18 cellular contexts compared by ENCODE assay signal in genomic region chr4:39083164-39083563, GRCh38. TPM values are rescaled to one million over a fixed set of nuclear protein-coding genes. Genes with fewer than 3 reads are reported as not detected.
DNase-seq lines count a peak whose midpoint lies in the region; ATAC-seq and TF ChIP-seq lines count a peak whose summit lies in the region.
"Had no signal": no experiment of that assay in that cellular context is flagged by ENCODE, and none has a peak within 500 bp of the region (broad histone marks: within the 10 kb centered on the region; RNA-seq: fewer than 3 reads in every experiment).

No MANE protein-coding gene starts in this region.

- peaks cover 7% of the 10 kb centered on the region for H3K36me3 Mint-ChIP-seq in endothelial cell (ENCODE audit: low read depth, unreplicated experiment)
- H3K36me3 Mint-ChIP-seq in CD4-positive, alpha-beta T cell (ENCODE audit: low read depth), result peaks cover 63% of the 10 kb centered on the region

- no peak overlapping the region for H3K4me3 Mint-ChIP-seq in endothelial cell (ENCODE audit: unreplicated experiment)
- H3K4me3 Mint-ChIP-seq in CD4-positive, alpha-beta T cell, result no peak overlapping the region
- H3K4me3 Mint-ChIP-seq: naive thymus-derived CD8-positive, alpha-beta T cell had no signal

- BruUV-seq in A673 (replicated peaks; lab: Mats Ljungman, UMichigan), result no TSS peak

- ATAC-seq in CD4-positive, alpha-beta T cell (ENCODE audit: poor library complexity), result no peak
- ATAC-seq in GM21786 (IDR thresholded peaks at IDR 0.05; ENCODE audit: unreplicated experiment), result no peak
- ATAC-seq: gastrocnemius medialis; naive thymus-derived CD8-positive, alpha-beta T cell; stimulated activated naive CD8-positive, alpha-beta T cell treated with anti-CD3 and anti-CD28 coated beads, Interleukin-15, Interleukin-2, amounts not matched to agents 100 U/mL and 50 U/mL, for 24 hours; upper lobe of right lung had no signal

- H3K9me3 Mint-ChIP-seq in endothelial cell (ENCODE audit: unreplicated experiment), result no peaks in the 10 kb centered on the region
- H3K9me3 Mint-ChIP-seq in CD4-positive, alpha-beta T cell, result no peaks in the 10 kb centered on the region
- H3K9me3 Mint-ChIP-seq: naive thymus-derived CD8-positive, alpha-beta T cell had no signal

- no peaks in the 10 kb centered on the region for H3K27me3 ChIP-seq in A673 (replicated peaks; ENCODE audit: insufficient read depth, low read depth, low read length, poor library complexity)
- H3K27me3 ChIP-seq in CD4-positive, alpha-beta T cell (ENCODE audit: control insufficient read depth, insufficient read depth, low read length), result no peaks in the 10 kb centered on the region
- H3K27me3 ChIP-seq: gastrocnemius medialis, upper lobe of right lung had no signal

- H3K9me3 ChIP-seq in A673 (ENCODE audit: low read depth, low read length, poor library complexity, severe bottlenecking), result no peaks in the 10 kb centered on the region
- H3K9me3 ChIP-seq in CD4-positive, alpha-beta T cell (ENCODE audit: control insufficient read depth, low read length), result no peaks in the 10 kb centered on the region
- H3K9me3 ChIP-seq: gastrocnemius medialis, upper lobe of right lung had no signal

- intact Hi-C loops in A673 (cut with micrococcal nuclease; ENCODE audit: unreplicated experiment), result no loop called here
- intact Hi-C loops in CD4-positive, alpha-beta T cell (cut with DNase I, micrococcal nuclease), result no loop called here

- H3K4me1 Mint-ChIP-seq in endothelial cell (ENCODE audit: unreplicated experiment), result no peaks in the 10 kb centered on the region
- H3K4me1 Mint-ChIP-seq in CD4-positive, alpha-beta T cell (ENCODE audit: low read depth), result no peaks in the 10 kb centered on the region

- H3K4me1 ChIP-seq in A673 (ENCODE audit: insufficient read depth, low read length, poor library complexity, severe bottlenecking), result no peaks in the 10 kb centered on the region
- H3K4me1 ChIP-seq: upper lobe of right lung had no signal

- CTCF ChIA-PET in A673 (lab: Charles Lee), result no interaction called here
- CTCF ChIA-PET in RWPE1 (lab: Yijun Ruan, JAX), result no interaction called here
- CTCF ChIA-PET in CD4-positive, alpha-beta T cell (lab: Charles Lee), result no interaction called here

- H3K27ac ChIP-seq in A673 (ENCODE audit: low read depth, low read length, poor library complexity, severe bottlenecking) (no peak overlapping the region), RWPE1 (no peak overlapping the region)
- H3K27ac ChIP-seq in CD4-positive, alpha-beta T cell (ENCODE audit: low read depth, low read length), result no peak overlapping the region
- H3K27ac ChIP-seq: gastrocnemius medialis, upper lobe of right lung had no signal

- H3K36me3 ChIP-seq in A673 (ENCODE audit: insufficient read depth, low read length, poor library complexity, severe bottlenecking), result no peaks in the 10 kb centered on the region
- H3K36me3 ChIP-seq: gastrocnemius medialis had no signal

- no peak for TF ChIP-seq CTCF in A673 (conservative IDR thresholded peaks at IDR 0.05; ENCODE audit: low read depth, low read length)
- no peak for TF ChIP-seq CTCF in RWPE1 (conservative IDR thresholded peaks at IDR 0.05; ENCODE audit: low read depth)
- no peak for TF ChIP-seq CTCF in endothelial cell (IDR thresholded peaks at IDR 0.05; ENCODE audit: unreplicated experiment)
- no peak for TF ChIP-seq CTCF in CD4-positive, alpha-beta T cell (IDR thresholded peaks at IDR 0.05)

- no peak overlapping the region for H3K4me3 ChIP-seq in A673 (ENCODE audit: low read depth, low read length, poor library complexity, severe bottlenecking)
- H3K4me3 ChIP-seq: gastrocnemius medialis, upper lobe of right lung had no signal

- POLR2A ChIA-PET in A673 (lab: Charles Lee; ENCODE audit: low non-redundant PET), result no interaction called here
- POLR2A ChIA-PET in RWPE1 (lab: Yijun Ruan, JAX; ENCODE audit: low non-redundant PET), result no interaction called here
- POLR2A ChIA-PET in CD4-positive, alpha-beta T cell (lab: Charles Lee), result no interaction called here

- H3K27ac Mint-ChIP-seq in endothelial cell (ENCODE audit: unreplicated experiment), result no peak overlapping the region
- no peak overlapping the region for H3K27ac Mint-ChIP-seq in CD4-positive, alpha-beta T cell
- H3K27ac Mint-ChIP-seq: progenitor cell of endocrine pancreas had no signal

- DNase-seq in A673 (ENCODE audit: low spot score) (peak; percentile 9), HCEC 1CT (peak; percentile 23), RWPE1 (ENCODE audit: low spot score) (peak; percentile 10), fibroblast of peridontal ligament (ENCODE audit: extremely low read depth) (peak; percentile 37), endothelial cell (ENCODE audit: low spot score) (no peak)
- DNase-seq in activated effector memory CD4-positive, alpha-beta T cell treated with anti-CD3 and anti-CD28 coated beads, Interleukin-2, amount 50 U/mL, for 16 hours, result no peak
- no peak for DNase-seq in CD4-positive, alpha-beta T cell
- DNase-seq: activated CD8-positive, alpha-beta memory T cell treated with anti-CD3 and anti-CD28 coated beads, Interleukin-2, amount 50 U/mL, for 4 hours; activated naive CD4-positive, alpha-beta T cell treated with Interleukin-2 at 50 U/mL for 16 hours; effector CD8-positive, alpha-beta T cell; gastrocnemius medialis; naive thymus-derived CD8-positive, alpha-beta T cell; Right ventricle myocardium superior; stimulated activated naive CD8-positive, alpha-beta T cell treated with anti-CD3 and anti-CD28 coated beads, Interleukin-15, Interleukin-2, amounts not matched to agents 100 U/mL and 50 U/mL, for 24 hours; T-helper 2 cell; upper lobe of right lung had no signal

- no peaks in the 10 kb centered on the region for H3K27me3 Mint-ChIP-seq in endothelial cell (ENCODE audit: unreplicated experiment)
- H3K27me3 Mint-ChIP-seq in CD4-positive, alpha-beta T cell, result no peaks in the 10 kb centered on the region
- H3K27me3 Mint-ChIP-seq: naive thymus-derived CD8-positive, alpha-beta T cell; progenitor cell of endocrine pancreas had no signal

RNA-seq across cellular contexts. Expression of gene KLHL5, which starts 21.1 kb away (rescaled TPM):
- total RNA-seq in A673 (2021) (21.6 and 29.3 TPM in 2 replicates), endothelial cell (ENCODE audit: unreplicated experiment) (46.0 TPM)
- total RNA-seq in CD4-positive, alpha-beta T cell, result 10 to 100 TPM; 17.7 to 18.6 TPM

RNA-seq across cellular contexts. Expression of gene TMEM156, which starts 51.0 kb away (rescaled TPM):
- total RNA-seq in A673 (2021), result not detected in 2 replicates
- not detected for total RNA-seq in endothelial cell (ENCODE audit: unreplicated experiment)
- total RNA-seq in CD4-positive, alpha-beta T cell, result 10 to 100 TPM; 18.4 TPM
- total RNA-seq: gastrocnemius medialis, progenitor cell of endocrine pancreas, Right ventricle myocardium superior had no signal

Comparison
In these comparisons a context has a peak if more than half of its experiments do, and no peak if none do; other contexts are left out.
1. DNase-seq: peak in A673 (single experiment), HCEC 1CT (single experiment), RWPE1 (single experiment) and fibroblast of peridontal ligament (single experiment); none in endothelial cell (single experiment), activated effector memory CD4-positive, alpha-beta T cell treated with anti-CD3 and anti-CD28 coated beads, Interleukin-2, amount 50 U/mL, for 16 hours (single experiment) and CD4-positive, alpha-beta T cell (0 of 10).
2. RNA of gene TMEM156, which starts 51.0 kb away (total RNA-seq): 18.4 TPM in CD4-positive, alpha-beta T cell; not detected in A673 and not detected in endothelial cell (single experiment); every median in the first group is over 10 times any median in the second.